ENCODE assay signal across 8 cellular contexts in the genomic region with DNA sequence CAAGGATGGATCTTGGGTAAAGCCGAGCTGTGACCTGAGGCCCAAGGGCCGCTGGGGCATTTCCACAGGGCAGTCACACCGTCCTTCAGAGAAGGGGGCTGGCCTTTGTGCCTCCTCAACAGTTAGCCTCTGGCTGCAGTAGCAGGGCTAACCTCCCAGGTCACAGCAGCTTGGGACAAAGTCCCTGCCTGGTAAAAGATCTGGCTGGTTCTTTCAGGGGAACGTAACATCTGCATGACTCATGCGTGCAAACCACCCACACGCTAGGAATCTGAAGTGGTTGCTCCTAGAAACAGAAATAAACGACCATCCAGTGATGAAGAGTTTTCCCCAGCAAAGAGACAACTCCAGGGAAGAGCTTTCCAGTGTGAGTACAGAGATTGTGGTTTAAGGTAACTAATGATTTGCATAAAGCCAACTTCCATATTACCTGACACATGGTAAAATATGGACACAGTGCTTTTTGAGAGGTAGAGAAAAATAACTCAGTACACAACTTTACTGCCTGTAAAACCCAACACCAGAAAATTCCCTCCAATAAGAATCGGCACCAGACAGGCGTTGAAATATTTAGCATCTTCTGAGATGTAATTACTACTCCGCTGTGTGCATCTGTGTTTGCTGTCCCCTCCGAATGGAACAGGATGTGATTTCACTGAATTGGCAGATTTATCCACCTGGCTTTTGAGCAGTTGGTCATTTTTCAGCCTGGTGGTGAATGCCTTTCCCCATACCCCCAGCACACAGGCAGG.
DNase-seq lines count a peak whose midpoint lies in the region; ATAC-seq and TF ChIP-seq lines count a peak whose summit lies in the region.

No MANE protein-coding gene starts in this region.

- H3K9me3 ChIP-seq in right atrium auricular region, result no peaks in the 10 kb centered on the region

- H3K36me3 ChIP-seq in right atrium auricular region, result no peaks in the 10 kb centered on the region

- H3K27me3 ChIP-seq in right atrium auricular region, result no peaks in the 10 kb centered on the region

- ATAC-seq in activated T-helper 17 cell treated with anti-CD3 and anti-CD28 coated beads, Interleukin-2, amount 50 U/mL, for 72 hours (replicated peaks), result peak; percentile 41
- no peak for ATAC-seq in HG03354 (IDR thresholded peaks at IDR 0.05; ENCODE audit: poor library complexity, severe bottlenecking, unreplicated experiment)
- no peak for ATAC-seq in GM18520 (IDR thresholded peaks at IDR 0.05; ENCODE audit: unreplicated experiment)

- no peak for TF ChIP-seq RAD21 in Ishikawa (IDR thresholded peaks at IDR 0.05; ENCODE audit: low read depth)

- H3K9me3 Mint-ChIP-seq in activated T-helper 17 cell treated with anti-CD3 and anti-CD28 coated beads, Interleukin-2, amount 50 U/mL, for 72 hours, result no peaks in the 10 kb centered on the region

- DNase-seq in DMS153 treated with DMSO at 0.1 percent for 48 hours (lab: John Stamatoyannopoulos, UW; ENCODE audit: unreplicated experiment) (peak; percentile 75), right atrium auricular region (ENCODE audit: low spot score) (peak; percentile 74), activated gamma-delta T cell treated with Interleukin-2 at 50 U/mL for 16 hours (no peak)
- DNase-seq in stimulated activated CD4-positive, alpha-beta T cell treated with anti-CD3 and anti-CD28 coated beads, Interleukin-1b, Interleukin-23, amount 100 ng/mL, for 48 hours, result peak; percentile 19

- no peaks in the 10 kb centered on the region for H3K27me3 Mint-ChIP-seq in activated T-helper 17 cell treated with anti-CD3 and anti-CD28 coated beads, Interleukin-2, amount 50 U/mL, for 72 hours

- H3K4me1 ChIP-seq in right atrium auricular region, result peaks cover 0 to 31% of the 10 kb centered on the region in 2 donors

- H3K4me3 ChIP-seq in right atrium auricular region, result no peak overlapping the region

- H3K27ac Mint-ChIP-seq in activated T-helper 17 cell treated with anti-CD3 and anti-CD28 coated beads, Interleukin-2, amount 50 U/mL, for 72 hours, result no peak overlapping the region

- TF ChIP-seq CTCF in right atrium auricular region (IDR thresholded peaks at IDR 0.05), result no peak

- H3K27ac ChIP-seq in right atrium auricular region, result peak overlapping the region; percentile 50 to 82

- no peaks in the 10 kb centered on the region for H3K36me3 Mint-ChIP-seq in activated T-helper 17 cell treated with anti-CD3 and anti-CD28 coated beads, Interleukin-2, amount 50 U/mL, for 72 hours (ENCODE audit: low read depth)

- H3K4me1 Mint-ChIP-seq in activated T-helper 17 cell treated with anti-CD3 and anti-CD28 coated beads, Interleukin-2, amount 50 U/mL, for 72 hours, result peaks cover 26% of the 10 kb centered on the region

- TF ChIP-seq EP300 in Ishikawa (IDR thresholded peaks at IDR 0.05; ENCODE audit: borderline replicate concordance), result no peak

- H3K4me3 Mint-ChIP-seq in activated T-helper 17 cell treated with anti-CD3 and anti-CD28 coated beads, Interleukin-2, amount 50 U/mL, for 72 hours, result no peak overlapping the region

TF ChIP-seq in Ishikawa, 13 proteins besides CTCF, POLR2A, EP300 and RAD21:
- no peak for TF ChIP-seq CEBPB (IDR thresholded peaks at IDR 0.05)
- TF ChIP-seq EGR1 (IDR thresholded peaks at IDR 0.05), result peak; percentile 78
